15 cellular contexts compared by ENCODE assay signal in genomic region chr4:150033109-150033508, GRCh38. TPM values are rescaled to one million over a fixed set of nuclear protein-coding genes. Genes with fewer than 3 reads are reported as not detected.
DNase-seq lines count a peak whose midpoint lies in the region; ATAC-seq and TF ChIP-seq lines count a peak whose summit lies in the region.
"Had no signal": no experiment of that assay in that cellular context is flagged by ENCODE, and none has a peak within 500 bp of the region (broad histone marks: within the 10 kb centered on the region; RNA-seq: fewer than 3 reads in every experiment).

No MANE protein-coding gene starts in this region.

- H2BK15ac ChIP-seq in neuronal stem cell (ENCODE audit: low read length), result no peak overlapping the region

- H3K4me1 Mint-ChIP-seq in activated T-helper 17 cell treated with anti-CD3 and anti-CD28 coated beads, Interleukin-2, amount 50 U/mL, for 72 hours, result no peaks in the 10 kb centered on the region

- no peak for TF ChIP-seq CTCF in astrocyte of the spinal cord (IDR thresholded peaks at IDR 0.05; ENCODE audit: low read depth, low read length)
- no peak for TF ChIP-seq CTCF in right lobe of liver (IDR thresholded peaks at IDR 0.05)

- H3K27me3 Mint-ChIP-seq in activated T-helper 17 cell treated with anti-CD3 and anti-CD28 coated beads, Interleukin-2, amount 50 U/mL, for 72 hours, result peaks cover 24% of the 10 kb centered on the region

- H3K4me3 Mint-ChIP-seq in activated T-helper 17 cell treated with anti-CD3 and anti-CD28 coated beads, Interleukin-2, amount 50 U/mL, for 72 hours, result no peak overlapping the region

- intact Hi-C loops in right lobe of liver (cut with DNase I), result no loop called here

- H3K4me3 ChIP-seq in astrocyte of the spinal cord (ENCODE audit: low read depth, low read length) (no peak overlapping the region), neuronal stem cell (ENCODE audit: low read length in 2 of 2) (no peak overlapping the region), right lobe of liver (no peak overlapping the region)
- H3K4me3 ChIP-seq: BLaER1 had no signal

- H3K79me1 ChIP-seq in neuronal stem cell (ENCODE audit: low read depth, low read length), result no peaks in the 10 kb centered on the region

- no peak overlapping the region for H2AK5ac ChIP-seq in neuronal stem cell (ENCODE audit: low read depth, low read length)

- no peak overlapping the region for H3K27ac ChIP-seq in neuronal stem cell (replicated peaks; ENCODE audit: low read length)
- no peak overlapping the region for H3K27ac ChIP-seq in right lobe of liver
- H3K27ac ChIP-seq: BLaER1 had no signal

- no peak overlapping the region for H3K14ac ChIP-seq in neuronal stem cell (ENCODE audit: low read length)

- H3K4ac ChIP-seq in neuronal stem cell (ENCODE audit: low read length), result no peak overlapping the region

- peaks cover 0 to 4% of the 10 kb centered on the region in 2 donors for H3K4me1 ChIP-seq in neuronal stem cell (ENCODE audit: control insufficient read depth in 2 of 2, insufficient read depth in 1 of 2, low read depth in 1 of 2, low read length in 2 of 2)
- H3K4me1 ChIP-seq in right lobe of liver, result no peaks in the 10 kb centered on the region
- H3K4me1 ChIP-seq: BLaER1 had no signal

- no peak overlapping the region for H4K8ac ChIP-seq in neuronal stem cell (ENCODE audit: low read depth, low read length)

- H3K27me3 ChIP-seq in neuronal stem cell (ENCODE audit: control insufficient read depth in 3 of 3, insufficient read depth in 3 of 3, low read depth in 1 of 3, low read length in 3 of 3) (no peaks in the 10 kb centered on the region), right lobe of liver (no peaks in the 10 kb centered on the region)
- H3K27me3 ChIP-seq: BLaER1 had no signal

- H3K27ac Mint-ChIP-seq in activated T-helper 17 cell treated with anti-CD3 and anti-CD28 coated beads, Interleukin-2, amount 50 U/mL, for 72 hours, result no peak overlapping the region

- no peaks in the 10 kb centered on the region for H3K9me3 Mint-ChIP-seq in activated T-helper 17 cell treated with anti-CD3 and anti-CD28 coated beads, Interleukin-2, amount 50 U/mL, for 72 hours

- H3K4me2 ChIP-seq in neuronal stem cell (ENCODE audit: insufficient read depth, low read length, poor library complexity, severe bottlenecking), result no peak overlapping the region
- H3K4me2 ChIP-seq: BLaER1 had no signal

- H3K9me3 ChIP-seq in neuronal stem cell (replicated peaks in 1 of 2; ENCODE audit: control insufficient read depth in 2 of 2, insufficient read depth in 1 of 2, low read depth in 1 of 2, low read length in 2 of 2) (no peaks in the 10 kb centered on the region), right lobe of liver (no peaks in the 10 kb centered on the region)

- H3K9ac ChIP-seq in neuronal stem cell (ENCODE audit: low read depth, low read length, poor library complexity), result no peak overlapping the region
- H3K9ac ChIP-seq: BLaER1 had no signal

- H4K91ac ChIP-seq in neuronal stem cell (ENCODE audit: low read depth, low read length, poor library complexity), result no peak overlapping the region

- H3K18ac ChIP-seq in neuronal stem cell (ENCODE audit: low read length), result no peak overlapping the region

- no peak overlapping the region for H2BK12ac ChIP-seq in neuronal stem cell (ENCODE audit: low read length)

- no CpG with 5 or more reads among the region's 4 CpGs for WGBS in neuronal stem cell (ENCODE audit: extremely low coverage in 2 of 2, insufficient read length in 2 of 2, insufficient replicate concordance in 1 of 2), 2 donors
- WGBS in right lobe of liver (ENCODE audit: insufficient coverage, low coverage, low lambda C conversion rate, missing lambda C conversion rate), result 37% methylated on average over 4 of the region's 4 CpGs

- ATAC-seq in activated T-helper 17 cell treated with anti-CD3 and anti-CD28 coated beads, Interleukin-2, amount 50 U/mL, for 72 hours (replicated peaks), result no peak
- no peak for ATAC-seq in right lobe of liver
- ATAC-seq: HCT116 had no signal

- in situ Hi-C loops in astrocyte of the spinal cord (cut with HindIII; ENCODE audit: low sequenced_read_pairs), result no loop called here

- H3K36me3 ChIP-seq in neuronal stem cell (replicated peaks in 1 of 2; ENCODE audit: control insufficient read depth in 2 of 2, insufficient read depth in 2 of 2, low read length in 2 of 2), result no peaks in the 10 kb centered on the region
- no peaks in the 10 kb centered on the region for H3K36me3 ChIP-seq in right lobe of liver
- H3K36me3 ChIP-seq: BLaER1 had no signal

- no peak for TF ChIP-seq POLR2A in right lobe of liver (IDR thresholded peaks at IDR 0.05)

- H3K23ac ChIP-seq in neuronal stem cell (ENCODE audit: low read depth, low read length, poor library complexity), result no peak overlapping the region

- H2AFZ ChIP-seq in neuronal stem cell (ENCODE audit: low read length), result peak overlapping the region; percentile 48

- H2BK120ac ChIP-seq in neuronal stem cell (ENCODE audit: low read depth, low read length), result no peak overlapping the region

- no peaks in the 10 kb centered on the region for H3K36me3 Mint-ChIP-seq in activated T-helper 17 cell treated with anti-CD3 and anti-CD28 coated beads, Interleukin-2, amount 50 U/mL, for 72 hours (ENCODE audit: low read depth)

- peak; percentile 19 for DNase-seq in EL
- peak; percentile 9 for DNase-seq in astrocyte of the spinal cord (ENCODE audit: low read depth, low spot score)
- peak; percentile 12 for DNase-seq in iris pigment epithelial cell (ENCODE audit: low read depth)
- no peak for DNase-seq in neuronal stem cell (ENCODE audit: low spot score)
- DNase-seq in cerebellar nuclear complex (lab: John Stamatoyannopoulos, UW), result no peak
- DNase-seq in right lobe of liver, result no peak
- no peak for DNase-seq in RKO (ENCODE audit: low spot score)
- DNase-seq: 8988T, AML-193, DMS53, GDM1 had no signal

- H2BK5ac ChIP-seq in neuronal stem cell (ENCODE audit: low read length), result no peak overlapping the region

RNA-seq across cellular contexts. Expression of gene DCLK2, which starts 45.1 kb away (rescaled TPM):
- 13.6 TPM for polyA plus RNA-seq in neuronal stem cell (2013, experiment 1 of 2)
- polyA plus RNA-seq in neuronal stem cell (2013, experiment 2 of 2), result 13.3 TPM
- total RNA-seq in activated T-helper 17 cell treated with anti-CD3 and anti-CD28 coated beads, Interleukin-2, amount 50 U/mL, for 72 hours, result under 1 TPM in 1 of 2 donors, not detected in 1; 0.06 TPM
- total RNA-seq in right lobe of liver, result 1 to 10 TPM in 2 of 6 experiments, under 1 TPM in 4; 0.35 to 1.8 (median 0.68) TPM
- total RNA-seq: HT-29 had no signal

Comparison
In these comparisons a context has a peak if more than half of its experiments do, and no peak if none do; other contexts are left out.
1. DNase-seq: peak in EL (single experiment), astrocyte of the spinal cord (single experiment) and iris pigment epithelial cell (single experiment); none in neuronal stem cell (single experiment), cerebellar nuclear complex (0 of 2), right lobe of liver (0 of 3) and RKO (single experiment).